8 cellular contexts compared by ENCODE assay signal in the genomic region with DNA sequence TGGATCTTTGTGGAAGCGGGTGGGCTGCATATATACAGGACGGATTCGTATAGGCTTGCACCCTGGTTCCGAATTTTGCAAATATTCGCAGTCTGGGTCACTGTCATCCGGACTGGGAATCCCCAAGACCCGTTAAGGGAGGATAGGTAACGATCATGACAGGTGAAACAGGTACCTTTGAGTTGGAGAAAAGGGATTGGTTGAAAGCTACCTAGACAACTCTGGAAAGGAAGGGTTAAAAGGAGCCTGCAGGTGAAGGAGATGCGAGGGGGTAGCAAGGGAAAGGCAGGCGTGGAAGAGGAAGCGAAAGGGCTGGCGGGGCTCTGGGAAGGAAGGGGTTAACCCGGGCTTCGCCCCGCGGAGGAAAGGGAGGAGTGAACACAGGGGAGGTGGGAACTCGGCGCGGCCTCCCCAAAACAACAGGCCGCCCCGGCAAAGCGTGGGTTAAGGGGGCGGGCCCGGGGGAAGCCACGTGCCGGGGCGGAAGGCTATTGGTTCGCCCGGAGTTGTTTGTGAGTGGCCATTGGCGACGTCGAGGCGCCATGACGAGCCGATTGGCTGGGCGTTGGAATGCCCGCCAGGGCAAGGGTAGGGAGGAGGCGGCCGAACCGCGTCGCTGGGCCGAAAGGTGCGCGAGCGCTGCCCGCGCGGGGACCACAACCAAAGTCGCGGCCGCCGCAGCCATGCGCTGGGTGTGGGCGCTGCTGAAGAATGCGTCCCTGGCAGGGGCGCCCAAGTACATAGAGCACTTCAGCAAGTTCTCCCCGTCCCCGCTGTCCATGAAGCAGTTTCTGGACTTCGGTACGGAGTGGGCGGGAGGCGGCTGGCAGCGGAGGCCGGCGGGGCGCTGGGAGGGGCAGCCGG. TPM values are rescaled to one million over a fixed set of nuclear protein-coding genes. Genes with fewer than 3 reads are reported as not detected.
A peak's percentile ranks its signal among the peaks of the same experiment; 100 is the strongest.
DNase-seq lines count a peak whose midpoint lies in the region; ATAC-seq and TF ChIP-seq lines count a peak whose summit lies in the region.

A gene (plus strand): TSS at position 599 of the 864 bp plus-strand sequence. CDS start 85 bp downstream, at position 684.

- H3K9ac ChIP-seq in endocrine pancreas (ENCODE audit: control insufficient read depth, insufficient read depth, low read length): peak within 1 kb of the TSS; percentile 92
- H3K9ac ChIP-seq in mesendoderm (ENCODE audit: low read length): peak within 1 kb of the TSS; percentile 77

- peak within 1 kb of the TSS; percentile 72 for H3K4me3 ChIP-seq in Caco-2 (ENCODE audit: low read depth, low read length)
- H3K4me3 ChIP-seq in endocrine pancreas (ENCODE audit: control insufficient read depth, insufficient read depth, low read length): peak within 1 kb of the TSS; percentile 76
- H3K4me3 ChIP-seq in mesendoderm (ENCODE audit: low read length): peak within 1 kb of the TSS; percentile 75

- no peaks in the 10 kb centered on the region for H3K36me3 ChIP-seq in Caco-2 (ENCODE audit: control insufficient read depth, insufficient read depth, low read length)
- H3K36me3 ChIP-seq in endocrine pancreas (ENCODE audit: control insufficient read depth, insufficient read depth, low read length): no peaks in the 10 kb centered on the region
- H3K36me3 ChIP-seq in mesendoderm (ENCODE audit: control insufficient read depth, insufficient read depth, low read length): no peaks in the 10 kb centered on the region

- POLR2A ChIA-PET in Caco-2 (lab: Charles Lee): no interaction called here

- H3K4me1 Mint-ChIP-seq in Caco-2 (ENCODE audit: low read depth, unreplicated experiment): no peaks in the 10 kb centered on the region

- no peaks in the 10 kb centered on the region for H3K27me3 Mint-ChIP-seq in Caco-2 (ENCODE audit: insufficient read depth, unreplicated experiment)

- H3K18ac ChIP-seq in mesendoderm (ENCODE audit: low read length): peak within 1 kb of the TSS; percentile 41

- no peak within 1 kb of the TSS for H4K5ac ChIP-seq in mesendoderm (ENCODE audit: low read length)

- no peaks in the 10 kb centered on the region for H3K79me1 ChIP-seq in mesendoderm (ENCODE audit: low read length)

- no peak within 1 kb of the TSS for H2BK15ac ChIP-seq in mesendoderm (replicated peaks; ENCODE audit: low read depth)

- no peaks in the 10 kb centered on the region for H3K9me3 Mint-ChIP-seq in Caco-2 (ENCODE audit: unreplicated experiment)

- H2BK120ac ChIP-seq in mesendoderm (ENCODE audit: low read depth, low read length): no peak within 1 kb of the TSS

- no peak within 1 kb of the TSS for H4K8ac ChIP-seq in mesendoderm (ENCODE audit: low read depth, low read length)

- no peaks in the 10 kb centered on the region for H3K9me3 ChIP-seq in Caco-2
- no peaks in the 10 kb centered on the region for H3K9me3 ChIP-seq in endocrine pancreas (ENCODE audit: control insufficient read depth, low read length)

- no peak within 1 kb of the TSS for H3K4ac ChIP-seq in mesendoderm (ENCODE audit: low read depth, low read length)

- no CpG with 5 or more reads among the region's 68 CpGs for WGBS in mesendoderm (ENCODE audit: extremely low coverage, insufficient coverage, low lambda C conversion rate)

- H2AK5ac ChIP-seq in mesendoderm (ENCODE audit: low read length): no peak within 1 kb of the TSS

- no peak within 1 kb of the TSS for H2BK5ac ChIP-seq in mesendoderm (ENCODE audit: low read length)

- no peak within 1 kb of the TSS for H3K27ac ChIP-seq in mesendoderm (ENCODE audit: low read depth, low read length)

- H3K79me2 ChIP-seq in mesendoderm (ENCODE audit: control insufficient read depth, insufficient read depth, low read length): no peaks in the 10 kb centered on the region

- CTCF ChIA-PET in Caco-2 (lab: Charles Lee): interaction anchor here (0.7 to 1.5 kb wide), 8 partner anchors 38 to 331 kb away, joined by 3 to 9 read pairs (median 4); a partner anchor contains a TSS

- no peak for TF ChIP-seq CTCF in Caco-2 (IDR thresholded peaks at IDR 0.05; ENCODE audit: insufficient read depth in 1 of 2, low read depth in 1 of 2, low read length in 1 of 2, severe bottlenecking in 1 of 2, unreplicated experiment in 1 of 2)

- H3K56ac ChIP-seq in mesendoderm (ENCODE audit: low read length): peak within 1 kb of the TSS; percentile 89

- H3K27me3 ChIP-seq in Caco-2 (replicated peaks; ENCODE audit: control insufficient read depth, insufficient read depth, low read length) (no peaks in the 10 kb centered on the region), endocrine pancreas (ENCODE audit: control insufficient read depth, insufficient read depth, low read length) (no peaks in the 10 kb centered on the region), mesendoderm (ENCODE audit: insufficient read depth, low read length, poor library complexity) (no peaks in the 10 kb centered on the region)

- H3K36me3 Mint-ChIP-seq in Caco-2 (ENCODE audit: insufficient read depth, unreplicated experiment): no peaks in the 10 kb centered on the region

- intact Hi-C loops in Caco-2 (cut with micrococcal nuclease; ENCODE audit: unreplicated experiment): loop anchor here (5.0 kb wide), 1 partner anchor 202 kb away; no protein-coding TSS in a partner anchor

- peak within 1 kb of the TSS; percentile 95 for H3K4me3 Mint-ChIP-seq in Caco-2 (ENCODE audit: unreplicated experiment)

- H3K23ac ChIP-seq in mesendoderm (ENCODE audit: low read length): no peak within 1 kb of the TSS

- peak within 1 kb of the TSS; percentile 84 for H3K27ac Mint-ChIP-seq in Caco-2 (ENCODE audit: unreplicated experiment)

- ATAC-seq in GM21390 (IDR thresholded peaks at IDR 0.05; ENCODE audit: unreplicated experiment): peak; percentile 84

- DNase-seq in Caco-2: peak; percentile 91
- DNase-seq in HUDEP-2 (lab: John Stamatoyannopoulos, UW; ENCODE audit: unreplicated experiment in 76 of 76): peak in 70 of 76 experiments; percentile 5 to 96 (median 85)
- peak; percentile 95 for DNase-seq in NOMO-1 treated with dmso at 0.1 percent for 144 hours (lab: John Stamatoyannopoulos, UW; ENCODE audit: unreplicated experiment)
- DNase-seq in activated CD8-positive, alpha-beta memory T cell treated with anti-CD3 and anti-CD28 coated beads, Interleukin-2, amount 50 U/mL, for 1 hour (ENCODE audit: extremely low read depth): peak; percentile 85
- DNase-seq in mesendoderm: peak; percentile 98
- DNase-seq in stimulated activated CD8-positive, alpha-beta memory T cell treated with anti-CD3 and anti-CD28 coated beads, Interleukin-12 subunit alpha, Interleukin-12 subunit beta, amount 100 ng/mL, for 4 hours (ENCODE audit: low read depth): peak; percentile 96

- BruUV-seq in Caco-2 (replicated peaks; lab: Mats Ljungman, UMichigan): no TSS peak

- no peaks in the 10 kb centered on the region for H3K4me1 ChIP-seq in Caco-2
- H3K4me1 ChIP-seq in endocrine pancreas (ENCODE audit: control insufficient read depth, insufficient read depth, low read length): no peaks in the 10 kb centered on the region
- no peaks in the 10 kb centered on the region for H3K4me1 ChIP-seq in mesendoderm (ENCODE audit: control insufficient read depth, low read depth, low read length)

- H3K4me2 ChIP-seq in mesendoderm (ENCODE audit: low read length): peak within 1 kb of the TSS; percentile 69

RNA-seq across cellular contexts. Expression of the gene that starts here (rescaled TPM):
- 10.5 and 15.2 TPM in 2 replicates for total RNA-seq in Caco-2 (2022)
- 10.1 TPM for polyA plus RNA-seq in mesendoderm (2013, experiment 1 of 2)
- polyA plus RNA-seq in mesendoderm (2013, experiment 2 of 2): 11.8 TPM
